Comparison of ENCODE assay signal across 1 cellular context in the genomic region with DNA sequence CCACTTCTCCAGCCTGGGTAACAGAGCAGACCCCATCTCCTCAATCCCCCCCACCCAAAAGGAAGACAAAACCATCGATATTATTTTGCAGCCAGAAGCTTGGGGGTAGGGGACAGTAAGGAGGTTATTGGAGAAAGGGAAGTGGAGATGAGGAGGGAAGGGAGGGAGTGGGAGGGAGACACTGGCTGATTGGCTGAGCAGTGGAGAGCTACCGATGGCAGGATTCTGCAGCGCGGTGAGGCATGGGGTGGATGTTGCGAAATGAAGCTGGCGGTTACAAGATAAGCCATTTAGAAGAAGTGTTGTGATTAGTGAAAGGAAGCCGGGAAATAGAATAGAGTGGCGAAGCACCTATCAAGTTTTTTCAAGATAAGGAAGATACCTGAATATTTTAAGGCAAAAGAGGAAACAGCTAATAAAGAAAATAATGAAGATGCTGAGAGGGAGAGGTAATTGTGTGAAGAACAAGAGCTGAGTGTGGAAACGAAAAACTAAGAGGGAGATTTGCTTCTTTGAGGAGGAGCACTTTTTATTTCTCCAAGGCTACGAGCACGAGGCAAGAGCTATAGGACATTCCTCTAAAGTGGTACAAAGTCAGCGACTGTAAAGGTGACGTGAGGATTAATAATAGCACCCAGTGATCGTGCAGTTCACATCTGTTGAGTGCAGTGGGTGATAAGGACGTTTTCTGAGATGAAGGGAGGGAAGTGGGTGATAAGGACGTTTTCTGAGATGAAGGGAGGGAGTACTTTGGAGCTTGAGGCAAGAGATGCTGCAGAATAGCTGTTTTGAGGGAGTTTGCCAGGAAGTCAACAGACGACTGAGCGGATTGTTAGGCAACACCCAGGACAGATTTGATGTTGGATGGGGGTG.
TF ChIP-seq lines count a peak whose summit lies in the region.

No MANE protein-coding gene starts in this region.

TF ChIP-seq in GM23338, 12 proteins besides CTCF, POLR2A, EP300 and RAD21 (continued from another document):
- TF ChIP-seq, protein P1, sequence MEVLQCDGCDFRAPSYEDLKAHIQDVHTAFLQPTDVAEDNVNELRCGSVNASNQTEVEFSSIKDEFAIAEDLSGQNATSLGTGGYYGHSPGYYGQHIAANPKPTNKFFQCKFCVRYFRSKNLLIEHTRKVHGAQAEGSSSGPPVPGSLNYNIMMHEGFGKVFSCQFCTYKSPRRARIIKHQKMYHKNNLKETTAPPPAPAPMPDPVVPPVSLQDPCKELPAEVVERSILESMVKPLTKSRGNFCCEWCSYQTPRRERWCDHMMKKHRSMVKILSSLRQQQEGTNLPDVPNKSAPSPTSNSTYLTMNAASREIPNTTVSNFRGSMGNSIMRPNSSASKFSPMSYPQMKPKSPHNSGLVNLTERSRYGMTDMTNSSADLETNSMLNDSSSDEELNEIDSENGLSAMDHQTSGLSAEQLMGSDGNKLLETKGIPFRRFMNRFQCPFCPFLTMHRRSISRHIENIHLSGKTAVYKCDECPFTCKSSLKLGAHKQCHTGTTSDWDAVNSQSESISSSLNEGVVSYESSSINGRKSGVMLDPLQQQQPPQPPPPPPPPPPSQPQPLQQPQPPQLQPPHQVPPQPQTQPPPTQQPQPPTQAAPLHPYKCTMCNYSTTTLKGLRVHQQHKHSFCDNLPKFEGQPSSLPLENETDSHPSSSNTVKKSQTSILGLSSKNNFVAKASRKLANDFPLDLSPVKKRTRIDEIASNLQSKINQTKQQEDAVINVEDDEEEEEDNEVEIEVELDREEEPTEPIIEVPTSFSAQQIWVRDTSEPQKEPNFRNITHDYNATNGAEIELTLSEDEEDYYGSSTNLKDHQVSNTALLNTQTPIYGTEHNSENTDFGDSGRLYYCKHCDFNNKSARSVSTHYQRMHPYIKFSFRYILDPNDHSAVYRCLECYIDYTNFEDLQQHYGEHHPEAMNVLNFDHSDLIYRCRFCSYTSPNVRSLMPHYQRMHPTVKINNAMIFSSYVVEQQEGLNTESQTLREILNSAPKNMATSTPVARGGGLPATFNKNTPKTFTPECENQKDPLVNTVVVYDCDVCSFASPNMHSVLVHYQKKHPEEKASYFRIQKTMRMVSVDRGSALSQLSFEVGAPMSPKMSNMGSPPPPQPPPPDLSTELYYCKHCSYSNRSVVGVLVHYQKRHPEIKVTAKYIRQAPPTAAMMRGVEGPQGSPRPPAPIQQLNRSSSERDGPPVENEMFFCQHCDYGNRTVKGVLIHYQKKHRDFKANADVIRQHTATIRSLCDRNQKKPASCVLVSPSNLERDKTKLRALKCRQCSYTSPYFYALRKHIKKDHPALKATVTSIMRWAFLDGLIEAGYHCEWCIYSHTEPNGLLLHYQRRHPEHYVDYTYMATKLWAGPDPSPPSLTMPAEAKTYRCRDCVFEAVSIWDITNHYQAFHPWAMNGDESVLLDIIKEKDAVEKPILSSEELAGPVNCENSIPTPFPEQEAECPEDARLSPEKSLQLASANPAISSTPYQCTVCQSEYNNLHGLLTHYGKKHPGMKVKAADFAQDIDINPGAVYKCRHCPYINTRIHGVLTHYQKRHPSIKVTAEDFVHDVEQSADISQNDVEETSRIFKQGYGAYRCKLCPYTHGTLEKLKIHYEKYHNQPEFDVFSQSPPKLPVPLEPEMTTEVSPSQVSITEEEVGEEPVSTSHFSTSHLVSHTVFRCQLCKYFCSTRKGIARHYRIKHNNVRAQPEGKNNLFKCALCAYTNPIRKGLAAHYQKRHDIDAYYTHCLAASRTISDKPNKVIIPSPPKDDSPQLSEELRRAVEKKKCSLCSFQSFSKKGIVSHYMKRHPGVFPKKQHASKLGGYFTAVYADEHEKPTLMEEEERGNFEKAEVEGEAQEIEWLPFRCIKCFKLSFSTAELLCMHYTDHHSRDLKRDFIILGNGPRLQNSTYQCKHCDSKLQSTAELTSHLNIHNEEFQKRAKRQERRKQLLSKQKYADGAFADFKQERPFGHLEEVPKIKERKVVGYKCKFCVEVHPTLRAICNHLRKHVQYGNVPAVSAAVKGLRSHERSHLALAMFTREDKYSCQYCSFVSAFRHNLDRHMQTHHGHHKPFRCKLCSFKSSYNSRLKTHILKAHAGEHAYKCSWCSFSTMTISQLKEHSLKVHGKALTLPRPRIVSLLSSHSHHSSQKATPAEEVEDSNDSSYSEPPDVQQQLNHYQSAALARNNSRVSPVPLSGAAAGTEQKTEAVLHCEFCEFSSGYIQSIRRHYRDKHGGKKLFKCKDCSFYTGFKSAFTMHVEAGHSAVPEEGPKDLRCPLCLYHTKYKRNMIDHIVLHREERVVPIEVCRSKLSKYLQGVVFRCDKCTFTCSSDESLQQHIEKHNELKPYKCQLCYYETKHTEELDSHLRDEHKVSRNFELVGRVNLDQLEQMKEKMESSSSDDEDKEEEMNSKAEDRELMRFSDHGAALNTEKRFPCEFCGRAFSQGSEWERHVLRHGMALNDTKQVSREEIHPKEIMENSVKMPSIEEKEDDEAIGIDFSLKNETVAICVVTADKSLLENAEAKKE (CRISPR knock-in tag; IDR thresholded peaks at IDR 0.05): no peak
